ENCODE assay signal across 19 cellular contexts in the genomic region with DNA sequence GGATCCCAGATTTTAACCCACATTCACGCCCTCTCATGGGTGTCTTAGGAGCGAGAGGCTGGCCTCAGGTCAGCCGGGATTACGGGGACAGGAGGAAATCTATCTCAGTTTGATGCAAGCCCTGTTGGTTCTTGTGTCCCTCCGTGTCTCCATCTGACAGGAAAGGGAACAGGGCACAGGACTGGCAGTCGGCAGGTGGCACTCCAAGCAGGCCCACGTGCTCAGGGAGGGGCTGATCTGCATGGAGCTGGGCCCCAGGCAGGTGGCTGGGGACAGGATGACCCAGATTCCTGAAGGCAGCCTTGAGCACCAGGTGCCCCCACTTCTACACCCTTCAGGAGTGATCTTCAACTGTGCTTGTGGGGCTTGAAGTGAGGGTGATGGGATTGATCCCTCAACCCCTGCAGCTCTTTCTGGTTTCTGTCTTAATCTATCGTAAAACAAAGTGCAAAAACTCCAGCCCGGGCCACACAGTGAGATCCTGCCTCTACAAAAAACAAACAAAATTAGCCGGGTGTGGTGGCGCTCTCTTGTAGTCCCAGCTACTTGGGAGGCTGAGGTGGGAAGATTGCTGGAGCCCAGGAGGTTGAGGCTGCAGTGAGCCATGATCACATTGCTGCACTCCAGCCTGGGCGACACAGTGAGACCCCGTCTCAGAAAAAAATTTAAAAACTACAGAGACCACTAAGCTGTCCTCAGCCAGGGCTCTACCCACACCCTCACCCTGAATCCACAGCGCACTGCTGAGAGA. TPM values are rescaled to one million over a fixed set of nuclear protein-coding genes. Genes with fewer than 3 reads are reported as not detected.
DNase-seq lines count a peak whose midpoint lies in the region; ATAC-seq, FAIRE-seq and TF ChIP-seq lines count a peak whose summit lies in the region.
"Had no signal": no experiment of that assay in that cellular context is flagged by ENCODE, and none has a peak within 500 bp of the region (broad histone marks: within the 10 kb centered on the region; RNA-seq: fewer than 3 reads in every experiment).

No MANE protein-coding gene starts in this region.

- H3K4me1 Mint-ChIP-seq in neural crest cell, result peaks cover 19% of the 10 kb centered on the region

- H3K36me3 Mint-ChIP-seq in neural crest cell (ENCODE audit: low read depth), result no peaks in the 10 kb centered on the region
- H3K36me3 Mint-ChIP-seq: activated naive CD8-positive, alpha-beta T cell treated with anti-CD3 and anti-CD28 coated beads for 36 hours; natural killer cell treated with Interleukin-12 subunit alpha and Interleukin-12 subunit beta and Interleukin-15 and Interleukin-18, amount 100 ng/mL, for 72 hours had no signal

- no peak overlapping the region for H3K27ac Mint-ChIP-seq in neural crest cell (ENCODE audit: unreplicated experiment)
- H3K27ac Mint-ChIP-seq: activated naive CD8-positive, alpha-beta T cell treated with anti-CD3 and anti-CD28 coated beads for 36 hours; CD4-positive, CD25-positive, alpha-beta regulatory T cell; natural killer cell treated with Interleukin-12 subunit alpha and Interleukin-12 subunit beta and Interleukin-15 and Interleukin-18, amount 100 ng/mL, for 72 hours had no signal

- DNase-seq in DMS79 treated with DMSO at 0.1 percent for 48 hours (lab: John Stamatoyannopoulos, UW) (peak; percentile 60), NCI-H2196 (lab: John Stamatoyannopoulos, UW; ENCODE audit: unreplicated experiment) (peak; percentile 41), cerebellar cortex (ENCODE audit: low spot score) (peak; percentile 98), neural crest cell (ENCODE audit: low read depth, low spot score) (no peak), D721Med (ENCODE audit: insufficient read length, low spot score) (no peak), NAMALWA (ENCODE audit: low spot score) (no peak)
- DNase-seq: activated CD4-positive, CD25-positive, alpha-beta regulatory T cell; activated CD8-positive, alpha-beta memory T cell treated with anti-CD3 and anti-CD28 coated beads, Interleukin-2, amount 50 U/mL, for 4 hours; activated naive CD8-positive, alpha-beta T cell treated with anti-CD3 and anti-CD28 coated beads for 36 hours; CD4-positive, CD25-positive, alpha-beta regulatory T cell; erythroblast; heart right ventricle; right cardiac atrium; SK-N-SH; stimulated activated CD4-positive, alpha-beta T cell treated with anti-CD3 and anti-CD28 coated beads, Interleukin-4, amount 100 ng/mL, for 4 hours; stimulated activated naive CD8-positive, alpha-beta T cell treated with anti-CD3 and anti-CD28 coated beads, Interleukin-15, Interleukin-2, amounts not matched to agents 100 U/mL and 50 U/mL, for 24 hours had no signal

- H3K27me3 Mint-ChIP-seq in neural crest cell (ENCODE audit: low read depth), result no peaks in the 10 kb centered on the region

- no peak for ATAC-seq in HG03045 (IDR thresholded peaks at IDR 0.05; ENCODE audit: unreplicated experiment)
- ATAC-seq: heart right ventricle; natural killer cell treated with Interleukin-12 subunit alpha and Interleukin-12 subunit beta and Interleukin-15 and Interleukin-18, amount 100 ng/mL, for 72 hours; right cardiac atrium; stimulated activated naive CD8-positive, alpha-beta T cell treated with anti-CD3 and anti-CD28 coated beads, Interleukin-15, Interleukin-2, amounts not matched to agents 100 U/mL and 50 U/mL, for 24 hours had no signal

- peak overlapping the region; percentile 85 for H3K4me3 Mint-ChIP-seq in neural crest cell
- H3K4me3 Mint-ChIP-seq: activated naive CD8-positive, alpha-beta T cell treated with anti-CD3 and anti-CD28 coated beads for 36 hours; central memory CD8-positive, alpha-beta T cell; natural killer cell treated with Interleukin-12 subunit alpha and Interleukin-12 subunit beta and Interleukin-15 and Interleukin-18, amount 100 ng/mL, for 72 hours had no signal

- no peaks in the 10 kb centered on the region for H3K9me3 Mint-ChIP-seq in neural crest cell
- H3K9me3 Mint-ChIP-seq: activated naive CD8-positive, alpha-beta T cell treated with anti-CD3 and anti-CD28 coated beads for 36 hours; central memory CD8-positive, alpha-beta T cell; natural killer cell treated with Interleukin-12 subunit alpha and Interleukin-12 subunit beta and Interleukin-15 and Interleukin-18, amount 100 ng/mL, for 72 hours had no signal

- TF ChIP-seq CTCF in neural crest cell (conservative IDR thresholded peaks at IDR 0.05) (no peak), D721Med (IDR thresholded peaks at IDR 0.05; ENCODE audit: insufficient read depth, missing control alignments) (no peak)

- FAIRE-seq in D721Med (lab: Jason Lieb, UNC), result no peak

RNA-seq across cellular contexts. Expression of gene PLEKHG5, which starts 8.3 kb away (rescaled TPM):
- 28.9 and 31.7 TPM in 2 replicates for total RNA-seq in neural crest cell

RNA-seq across cellular contexts. Expression of gene TNFRSF25, which starts 17.2 kb away (rescaled TPM):
- 23.4 and 26.1 TPM in 2 replicates for total RNA-seq in neural crest cell

RNA-seq across cellular contexts. Expression of gene ESPN, which starts 58.6 kb away (rescaled TPM):
- 1.7 and 4.3 TPM in 2 replicates for total RNA-seq in neural crest cell

Comparison
In these comparisons a context has a peak if more than half of its experiments do, and no peak if none do; other contexts are left out.
1. DNase-seq: peak in DMS79 treated with DMSO at 0.1 percent for 48 hours (single experiment), NCI-H2196 (single experiment) and cerebellar cortex (single experiment); none in neural crest cell (single experiment), D721Med (single experiment) and NAMALWA (single experiment).